In the genomic region with DNA sequence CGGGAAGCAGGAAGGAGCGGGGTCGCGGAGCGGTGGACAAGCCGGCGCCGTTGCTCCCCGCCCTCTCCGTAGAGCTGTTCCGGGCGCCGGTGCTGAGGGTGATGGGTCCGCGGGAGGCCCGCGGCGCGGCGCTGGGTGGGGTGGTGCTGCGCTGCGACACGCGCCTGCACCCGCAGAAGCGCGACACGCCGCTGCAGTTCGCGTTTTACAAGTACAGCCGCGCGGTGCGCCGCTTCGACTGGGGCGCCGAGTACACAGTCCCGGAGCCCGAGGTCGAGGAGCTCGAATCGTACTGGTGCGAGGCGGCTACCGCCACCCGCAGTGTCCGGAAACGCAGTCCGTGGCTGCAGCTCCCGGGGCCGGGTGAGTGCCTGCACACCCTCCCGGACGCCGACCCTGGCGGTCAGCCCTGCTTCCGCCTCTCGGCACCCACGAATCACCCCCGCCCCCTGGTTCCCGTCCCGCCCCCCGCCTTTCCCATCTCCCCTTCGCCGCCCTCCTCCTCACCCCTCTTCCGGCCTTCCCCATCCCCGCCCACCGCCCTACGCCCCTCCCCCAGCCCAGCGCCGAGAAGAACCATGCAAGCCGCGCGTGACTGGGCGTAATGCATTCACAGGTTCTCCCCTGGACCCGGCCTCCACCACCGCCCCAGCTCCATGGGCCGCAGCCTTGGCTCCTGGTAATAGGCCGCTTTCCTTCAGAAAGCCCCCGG, we compare ENCODE assay signal across 2 cellular contexts.
TF ChIP-seq lines count a peak whose summit lies in the region.

No MANE protein-coding gene starts in this region.

TF ChIP-seq in A549, 52 proteins besides CTCF, POLR2A, EP300 and RAD21 (continued from another document):
- TF ChIP-seq, protein P1, sequence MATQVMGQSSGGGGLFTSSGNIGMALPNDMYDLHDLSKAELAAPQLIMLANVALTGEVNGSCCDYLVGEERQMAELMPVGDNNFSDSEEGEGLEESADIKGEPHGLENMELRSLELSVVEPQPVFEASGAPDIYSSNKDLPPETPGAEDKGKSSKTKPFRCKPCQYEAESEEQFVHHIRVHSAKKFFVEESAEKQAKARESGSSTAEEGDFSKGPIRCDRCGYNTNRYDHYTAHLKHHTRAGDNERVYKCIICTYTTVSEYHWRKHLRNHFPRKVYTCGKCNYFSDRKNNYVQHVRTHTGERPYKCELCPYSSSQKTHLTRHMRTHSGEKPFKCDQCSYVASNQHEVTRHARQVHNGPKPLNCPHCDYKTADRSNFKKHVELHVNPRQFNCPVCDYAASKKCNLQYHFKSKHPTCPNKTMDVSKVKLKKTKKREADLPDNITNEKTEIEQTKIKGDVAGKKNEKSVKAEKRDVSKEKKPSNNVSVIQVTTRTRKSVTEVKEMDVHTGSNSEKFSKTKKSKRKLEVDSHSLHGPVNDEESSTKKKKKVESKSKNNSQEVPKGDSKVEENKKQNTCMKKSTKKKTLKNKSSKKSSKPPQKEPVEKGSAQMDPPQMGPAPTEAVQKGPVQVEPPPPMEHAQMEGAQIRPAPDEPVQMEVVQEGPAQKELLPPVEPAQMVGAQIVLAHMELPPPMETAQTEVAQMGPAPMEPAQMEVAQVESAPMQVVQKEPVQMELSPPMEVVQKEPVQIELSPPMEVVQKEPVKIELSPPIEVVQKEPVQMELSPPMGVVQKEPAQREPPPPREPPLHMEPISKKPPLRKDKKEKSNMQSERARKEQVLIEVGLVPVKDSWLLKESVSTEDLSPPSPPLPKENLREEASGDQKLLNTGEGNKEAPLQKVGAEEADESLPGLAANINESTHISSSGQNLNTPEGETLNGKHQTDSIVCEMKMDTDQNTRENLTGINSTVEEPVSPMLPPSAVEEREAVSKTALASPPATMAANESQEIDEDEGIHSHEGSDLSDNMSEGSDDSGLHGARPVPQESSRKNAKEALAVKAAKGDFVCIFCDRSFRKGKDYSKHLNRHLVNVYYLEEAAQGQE (IDR thresholded peaks at IDR 0.05) = peak; percentile 41; the same call in 1 of the 2 replicates
- TF ChIP-seq PHF8 (IDR thresholded peaks at IDR 0.05; ENCODE audit: borderline replicate concordance, low read depth) (peak; percentile 50; the same call in 1 of the 2 replicates), CEBPB (IDR thresholded peaks at IDR 0.05) (no peak), RNF2 (IDR thresholded peaks at IDR 0.05; ENCODE audit: borderline replicate concordance, low read depth) (peak; percentile 49; the same call in 1 of the 2 replicates), CHD2 (IDR thresholded peaks at IDR 0.05; ENCODE audit: low read length, partially characterized antibody) (peak; percentile 44), RARB (CRISPR knock-in tag; IDR thresholded peaks at IDR 0.05) (no peak), BHLHE40 (IDR thresholded peaks at IDR 0.05; ENCODE audit: low read depth, low read length) (no peak), KDM1A (IDR thresholded peaks at IDR 0.05; ENCODE audit: low read depth) (0 out of 2 replicates have a peak, but pooled peaks have one; percentile 12), JUN (IDR thresholded peaks at IDR 0.05) (peak; percentile 55 to 79; a peak in 2 of 5 replicates)
- TF ChIP-seq, protein P2, sequence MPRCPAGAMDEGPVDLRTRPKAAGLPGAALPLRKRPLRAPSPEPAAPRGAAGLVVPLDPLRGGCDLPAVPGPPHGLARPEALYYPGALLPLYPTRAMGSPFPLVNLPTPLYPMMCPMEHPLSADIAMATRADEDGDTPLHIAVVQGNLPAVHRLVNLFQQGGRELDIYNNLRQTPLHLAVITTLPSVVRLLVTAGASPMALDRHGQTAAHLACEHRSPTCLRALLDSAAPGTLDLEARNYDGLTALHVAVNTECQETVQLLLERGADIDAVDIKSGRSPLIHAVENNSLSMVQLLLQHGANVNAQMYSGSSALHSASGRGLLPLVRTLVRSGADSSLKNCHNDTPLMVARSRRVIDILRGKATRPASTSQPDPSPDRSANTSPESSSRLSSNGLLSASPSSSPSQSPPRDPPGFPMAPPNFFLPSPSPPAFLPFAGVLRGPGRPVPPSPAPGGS (IDR thresholded peaks at IDR 0.05) = peak; percentile 68; the same call in 2 of the 3 replicates

TF ChIP-seq in liver, 16 proteins besides CTCF, POLR2A, EP300 and RAD21 (continued from another document):
- TF ChIP-seq TAF1 (conservative IDR thresholded peaks at IDR 0.05) (no peak), YY1 (IDR thresholded peaks at IDR 0.05) (peak; percentile 30), RXRA (IDR thresholded peaks at IDR 0.05) (peak; percentile 20 to 41), GABPA (IDR thresholded peaks at IDR 0.05 in 1 of 2, conservative IDR thresholded peaks at IDR 0.05 in 1 of 2) (peak in 1 of 2 donors; percentile 31), HNF4G (IDR thresholded peaks at IDR 0.05) (no peak)
- TF ChIP-seq, protein P3, sequence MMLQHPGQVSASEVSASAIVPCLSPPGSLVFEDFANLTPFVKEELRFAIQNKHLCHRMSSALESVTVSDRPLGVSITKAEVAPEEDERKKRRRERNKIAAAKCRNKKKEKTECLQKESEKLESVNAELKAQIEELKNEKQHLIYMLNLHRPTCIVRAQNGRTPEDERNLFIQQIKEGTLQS (IDR thresholded peaks at IDR 0.05) = no peak
